In genomic region chr14:65940056-65940735, GRCh38 we compare ENCODE assay signal across 8 cellular contexts.
A peak's percentile ranks its signal among the peaks of the same experiment; 100 is the strongest.
DNase-seq lines count a peak whose midpoint lies in the region; FAIRE-seq and TF ChIP-seq lines count a peak whose summit lies in the region.

No MANE protein-coding gene starts in this region.

- no peak overlapping the region for H2AK5ac ChIP-seq in H9 (ENCODE audit: insufficient read length, low read length)

- H3K27me3 Mint-ChIP-seq in H9 (ENCODE audit: low read depth) (no peaks in the 10 kb centered on the region), glutamatergic neuron (ENCODE audit: unreplicated experiment) (no peaks in the 10 kb centered on the region)

- H3K36me3 Mint-ChIP-seq in H9 (ENCODE audit: insufficient read depth in 1 of 3, low read depth in 3 of 3) (no peaks in the 10 kb centered on the region), glutamatergic neuron (ENCODE audit: unreplicated experiment) (no peaks in the 10 kb centered on the region)

- H3T11ph ChIP-seq in H9 (ENCODE audit: low read length), result no peak overlapping the region

- H2BK20ac ChIP-seq in H9 (ENCODE audit: low read depth, low read length, poor library complexity, severe bottlenecking), result no peak overlapping the region

- no peak for TF ChIP-seq POLR2A in H54 (IDR thresholded peaks at IDR 0.05; ENCODE audit: low read depth, low read length)

- H3K79me2 ChIP-seq in H9 (ENCODE audit: insufficient read depth, low read length) (no peaks in the 10 kb centered on the region), OCI-LY7 (ENCODE audit: insufficient read depth, low read depth, low read length) (no peaks in the 10 kb centered on the region)

- H4K5ac ChIP-seq in H9 (ENCODE audit: insufficient read length, low read depth, low read length), result no peak overlapping the region

- TF ChIP-seq CTCF in GM06990 (IDR thresholded peaks at IDR 0.05; ENCODE audit: insufficient read depth, low read length, poor library complexity, severe bottlenecking) (peak; percentile 47), H9 (conservative IDR thresholded peaks at IDR 0.05) (peak; percentile 31; the same call in 2 of the 3 replicates), OCI-LY7 (conservative IDR thresholded peaks at IDR 0.05; ENCODE audit: low read length) (peak; percentile 66), glutamatergic neuron (IDR thresholded peaks at IDR 0.05; ENCODE audit: partially characterized antibody, unreplicated experiment) (peak; percentile 63), tibial artery (IDR thresholded peaks at IDR 0.05) (no peak)

- no CpG with 5 or more reads among the region's 9 CpGs for WGBS in H9 (ENCODE audit: extremely low coverage, insufficient read length, low lambda C conversion rate)

- H3K4me3 ChIP-seq in GM06990 (replicated peaks; ENCODE audit: low read depth, low read length) (no peak overlapping the region), OCI-LY7 (ENCODE audit: low read depth, low read length, poor library complexity, severe bottlenecking) (no peak overlapping the region), tibial artery (no peak overlapping the region)

- H2AFZ ChIP-seq in H9 (ENCODE audit: low read length) (no peak overlapping the region), OCI-LY7 (ENCODE audit: low read length) (no peak overlapping the region)

- no peak overlapping the region for H2BK120ac ChIP-seq in H9 (ENCODE audit: low read depth, low read length, poor library complexity, severe bottlenecking)

- no peak overlapping the region for H3K14ac ChIP-seq in H9 (ENCODE audit: insufficient read depth, low read length)

- no peak overlapping the region for H3K18ac ChIP-seq in H9 (ENCODE audit: insufficient read length, low read depth, low read length)

- DNase-seq in GM06990 (ENCODE audit: extremely low read depth, insufficient read length) (no peak), H9 (peak; percentile 29), OCI-LY7 (ENCODE audit: low spot score) (peak; percentile 50), glutamatergic neuron (peak; percentile 54), tibial artery (no peak), cortex of kidney (lab: John Stamatoyannopoulos, UW) (no peak), DMS114 treated with DMSO at 0.1 percent for 48 hours (lab: John Stamatoyannopoulos, UW; ENCODE audit: unreplicated experiment) (no peak), H54 (ENCODE audit: insufficient read length, low spot score) (no peak)

- no peak overlapping the region for H4K91ac ChIP-seq in H9 (ENCODE audit: insufficient read length, low read depth, low read length)

- no peak overlapping the region for H4K8ac ChIP-seq in H9 (replicated peaks; ENCODE audit: insufficient read length, low read depth, low read length)

- peaks cover 4% of the 10 kb centered on the region; the same call in 1 of the 2 replicates for H3K4me1 ChIP-seq in H9 (ENCODE audit: insufficient read depth, low read length)
- H3K4me1 ChIP-seq in OCI-LY7 (ENCODE audit: insufficient read depth, low read length, poor library complexity, severe bottlenecking), result no peaks in the 10 kb centered on the region
- H3K4me1 ChIP-seq in tibial artery, result no peaks in the 10 kb centered on the region

- H3K56ac ChIP-seq in H9 (ENCODE audit: insufficient read length, low read depth, low read length), result no peak overlapping the region

- no peak overlapping the region for H3K4me2 ChIP-seq in H9 (ENCODE audit: insufficient read depth, insufficient read length, low read length)
- H3K4me2 ChIP-seq in OCI-LY7 (ENCODE audit: low read length), result no peak overlapping the region

- H3K36me3 ChIP-seq in GM06990 (ENCODE audit: control insufficient read depth, insufficient read depth, low read length) (no peaks in the 10 kb centered on the region), OCI-LY7 (ENCODE audit: insufficient read depth, low read length) (no peaks in the 10 kb centered on the region), tibial artery (no peaks in the 10 kb centered on the region)

- no peaks in the 10 kb centered on the region for H3K79me1 ChIP-seq in H9 (ENCODE audit: insufficient read depth, low read depth, low read length, poor library complexity, severe bottlenecking)

- FAIRE-seq in H54 (lab: Jason Lieb, UNC), result no peak

- no peak overlapping the region for H3K27ac ChIP-seq in H9 (ENCODE audit: insufficient read length, low read depth, low read length)
- H3K27ac ChIP-seq in OCI-LY7 (ENCODE audit: low read depth, low read length, poor library complexity, severe bottlenecking), result no peak overlapping the region
- no peak overlapping the region for H3K27ac ChIP-seq in tibial artery

- H3K27ac Mint-ChIP-seq in H9 (no peak overlapping the region), glutamatergic neuron (ENCODE audit: unreplicated experiment) (peak overlapping the region; percentile 49)

- H2BK12ac ChIP-seq in H9 (ENCODE audit: insufficient read length, low read depth, low read length), result no peak overlapping the region

- no peak overlapping the region for H3K4ac ChIP-seq in H9 (ENCODE audit: low read depth, low read length)

- no peak overlapping the region for H3K9ac ChIP-seq in H9 (ENCODE audit: extremely low read depth, insufficient read length, low read length)

- H2BK15ac ChIP-seq in H9 (ENCODE audit: low read depth, low read length), result no peak overlapping the region

- no peak overlapping the region for H2BK5ac ChIP-seq in H9 (ENCODE audit: insufficient read length, low read length)

- intact Hi-C loops in OCI-LY7 (cut with micrococcal nuclease; ENCODE audit: unreplicated experiment), result no loop called here
- intact Hi-C loops in tibial artery (cut with DNase I; ENCODE audit: low total_unique reads), result no loop called here

- POLR2A ChIA-PET in OCI-LY7 (lab: Charles Lee), result no interaction called here

- CTCF ChIA-PET in OCI-LY7 (lab: Charles Lee; ENCODE audit: unreplicated experiment), result no interaction called here

- H3K4me3 Mint-ChIP-seq in H9, result no peak overlapping the region
- H3K4me3 Mint-ChIP-seq in glutamatergic neuron (ENCODE audit: unreplicated experiment), result no peak overlapping the region

- no peaks in the 10 kb centered on the region for H3K23me2 ChIP-seq in H9 (ENCODE audit: insufficient read length, low read depth, low read length, poor library complexity, severe bottlenecking)

- H3K9me3 Mint-ChIP-seq in H9, result no peaks in the 10 kb centered on the region
- H3K9me3 Mint-ChIP-seq in glutamatergic neuron (ENCODE audit: unreplicated experiment), result no peaks in the 10 kb centered on the region

- no TSS peak for BruUV-seq in OCI-LY7 (replicated peaks; lab: Mats Ljungman, UMichigan)

- no peak overlapping the region for H3K23ac ChIP-seq in H9 (ENCODE audit: insufficient read length, low read depth, low read length)

- H3K27me3 ChIP-seq in GM06990 (replicated peaks; ENCODE audit: control insufficient read depth, insufficient read depth, low read length) (peaks cover 2% of the 10 kb centered on the region), H9 (ENCODE audit: insufficient read depth, low read length) (no peaks in the 10 kb centered on the region), tibial artery (no peaks in the 10 kb centered on the region)

- H4K20me1 ChIP-seq in H9 (ENCODE audit: control insufficient read depth, insufficient read depth, insufficient read length) (no peaks in the 10 kb centered on the region), OCI-LY7 (ENCODE audit: insufficient read depth, low read length) (no peaks in the 10 kb centered on the region)

- H3K9me3 ChIP-seq in H9 (ENCODE audit: control insufficient read depth, low read depth, low read length) (no peaks in the 10 kb centered on the region), OCI-LY7 (ENCODE audit: low read length) (no peaks in the 10 kb centered on the region), tibial artery (no peaks in the 10 kb centered on the region)

- no peaks in the 10 kb centered on the region for H3K9me2 ChIP-seq in OCI-LY7 (ENCODE audit: insufficient read depth, low read length)

- H3K4me1 Mint-ChIP-seq in H9 (peaks cover 29 to 30% of the 10 kb centered on the region in 2 experiments), glutamatergic neuron (ENCODE audit: low read depth, unreplicated experiment) (peaks cover 15% of the 10 kb centered on the region)

Comparison
In these comparisons a context has a peak if more than half of its experiments do, and no peak if none do; other contexts are left out.
1. DNase-seq: peak in H9 (single experiment), OCI-LY7 (single experiment) and glutamatergic neuron (single experiment); none in GM06990 (single experiment), tibial artery (0 of 2), cortex of kidney (single experiment), DMS114 treated with DMSO at 0.1 percent for 48 hours (single experiment) and H54 (single experiment).
2. CTCF ChIP-seq: peak in GM06990 (single experiment), H9 (single experiment), OCI-LY7 (single experiment) and glutamatergic neuron (single experiment); none in tibial artery (0 of 2).